In genomic region chr18:26466026-26466425, GRCh38 we compare ENCODE assay signal across 29 cellular contexts.
"Had no signal": no experiment of that assay in that cellular context is flagged by ENCODE, and none has a peak within 500 bp of the region (broad histone marks: within the 10 kb centered on the region; RNA-seq: fewer than 3 reads in every experiment).

No MANE protein-coding gene starts in this region.

- H3K27ac ChIP-seq: left lung, lower lobe of right lung, neural progenitor cell, ovary, right atrium auricular region, right lobe of liver, thyroid gland, transverse colon, upper lobe of left lung, vagina had no signal

- H3K4me1 ChIP-seq: lower lobe of right lung, right lobe of liver, transverse colon, vagina had no signal

- ATAC-seq: left colon; left lung; lower lobe of right lung; natural killer cell; right lobe of liver; stimulated activated memory B cell treated with anti-CD40 and anti-IgM and Interleukin-4, amounts not matched to agents 10 μg/mL and 1 μg/mL and 100 μg/mL, for 72 hours; stimulated activated naive CD8-positive, alpha-beta T cell treated with anti-CD3 and anti-CD28 coated beads, Interleukin-15, amount 100 ng/mL, for 72 hours had no signal

- DNase-seq: hippocampal formation; immature natural killer cell; kidney; left colon; left lung; lower lobe of right lung; mammary epithelial cell; mesenchymal stem cell; naive B cell; natural killer cell; nephron progenitor cell; ovary; right lobe of liver; stimulated activated CD4-positive, alpha-beta T cell treated with anti-CD3 and anti-CD28 coated beads, Interleukin-1b, Interleukin-23, amount 100 ng/mL, for 48 hours; stimulated activated CD4-positive, alpha-beta T cell treated with anti-CD3 and anti-CD28 coated beads, Interleukin-2, amount 100 ng/mL, for 48 hours; stimulated activated CD4-positive, alpha-beta T cell treated with anti-CD3 and anti-CD28 coated beads, Interleukin-4, amount 100 ng/mL, for 4 hours; stimulated activated CD8-positive, alpha-beta memory T cell treated with anti-CD3 and anti-CD28 coated beads, Interleukin-4, amount 100 ng/mL, for 48 hours; stimulated activated naive CD4-positive, alpha-beta T cell treated with Interleukin-2 at 50 U/mL for 16 hours; stimulated activated naive CD8-positive, alpha-beta T cell treated with anti-CD3 and anti-CD28 coated beads, Interleukin-15, amount 100 ng/mL, for 72 hours; substantia nigra; thyroid gland; transverse colon had no signal

- H3K27me3 ChIP-seq: left lung, neural progenitor cell, ovary, right atrium auricular region, right lobe of liver, thyroid gland, transverse colon, upper lobe of left lung, vagina had no signal

- H2AFZ ChIP-seq: neural progenitor cell had no signal

- H3K4me2 ChIP-seq: neural progenitor cell, smooth muscle cell had no signal

- H3K9ac ChIP-seq: neural progenitor cell had no signal

- FAIRE-seq: islet of Langerhans, kidney had no signal

- H3K36me3 ChIP-seq: left lung, lower lobe of right lung, neural progenitor cell, ovary, right atrium auricular region, right lobe of liver, thyroid gland, transverse colon, upper lobe of left lung, vagina had no signal

- H3K4me3 ChIP-seq: left lung, lower lobe of right lung, neural progenitor cell, ovary, right atrium auricular region, right lobe of liver, smooth muscle cell, thyroid gland, transverse colon, upper lobe of left lung, vagina had no signal

- H3K9me3 ChIP-seq: left lung, lower lobe of right lung, ovary, right atrium auricular region, right lobe of liver, thyroid gland, transverse colon, upper lobe of left lung, vagina had no signal
